8 cellular contexts compared by ENCODE assay signal in genomic region chr7:129450295-129450694, GRCh38. TPM values are rescaled to one million over a fixed set of nuclear protein-coding genes. Genes with fewer than 3 reads are reported as not detected.
"Had no signal": no experiment of that assay in that cellular context is flagged by ENCODE, and none has a peak within 500 bp of the region (broad histone marks: within the 10 kb centered on the region; RNA-seq: fewer than 3 reads in every experiment).

No MANE protein-coding gene starts in this region.

- H3K27ac ChIP-seq: GM23248, HL-60 had no signal

- H3K4me1 ChIP-seq: HAP-1 had no signal

- H3K4me3 ChIP-seq: GM23248, HAP-1 had no signal

- H3K27ac Mint-ChIP-seq: HFFc6 had no signal

- H2AFZ ChIP-seq: GM23248 had no signal

- ATAC-seq: HCT116, HepG2 had no signal

- H3K4me3 Mint-ChIP-seq: HFFc6 had no signal

- DNase-seq: GM23248, GOT3, H7, HFFc6 had no signal

- H3K9ac ChIP-seq: GM23248 had no signal

RNA-seq across cellular contexts. Expression of gene SMKR1, which starts 52.0 kb away (rescaled TPM):
- total RNA-seq: GM23248, H7, HepG2, HFFc6 had no signal
